In the genomic region with DNA sequence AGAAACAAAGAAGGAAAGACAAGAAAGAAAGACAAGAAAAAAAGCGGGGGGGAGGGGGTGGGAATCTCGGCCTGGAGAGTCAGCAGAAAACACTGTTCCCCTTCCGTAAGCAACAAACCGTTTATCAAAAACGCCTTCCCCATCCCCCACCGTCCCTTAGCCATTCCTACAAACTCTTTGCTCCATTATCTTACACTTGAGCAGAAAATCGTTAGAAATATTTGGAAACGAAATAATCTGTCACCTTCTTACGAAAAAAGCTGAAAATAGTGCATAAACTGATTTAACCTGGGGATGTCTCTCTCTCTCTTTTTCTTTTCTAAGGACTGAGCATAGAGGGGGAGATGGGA, we compare ENCODE assay signal across 11 cellular contexts. TPM values are rescaled to one million over a fixed set of nuclear protein-coding genes. Genes with fewer than 3 reads are reported as not detected.
A peak's percentile ranks its signal among the peaks of the same experiment; 100 is the strongest.
DNase-seq lines count a peak whose midpoint lies in the region; ATAC-seq and TF ChIP-seq lines count a peak whose summit lies in the region.
"Had no signal": no experiment of that assay in that cellular context is flagged by ENCODE, and none has a peak within 500 bp of the region (broad histone marks: within the 10 kb centered on the region; RNA-seq: fewer than 3 reads in every experiment).

No MANE protein-coding gene starts in this region.

- H2BK120ac ChIP-seq in IMR-90 (ENCODE audit: low read depth, low read length): peak overlapping the region; percentile 76

- POLR2A ChIA-PET in CD8-positive, alpha-beta memory T cell (lab: Charles Lee): interaction anchor here (0.7 kb wide), 1 partner anchor 944 kb away, joined by 3 read pairs; no protein-coding TSS in a partner anchor
- POLR2A ChIA-PET in IMR-90 (lab: Charles Lee; ENCODE audit: unreplicated experiment): interaction anchor here (0.9 kb wide), 1 partner anchor 270 kb away, joined by 9 read pairs; no protein-coding TSS in a partner anchor
- POLR2A ChIA-PET in GM10248 (lab: Yijun Ruan, JAX): no interaction called here

- H3K9ac ChIP-seq in IMR-90 (ENCODE audit: low read depth, low read length): peak overlapping the region; percentile 94
- H3K9ac ChIP-seq: parathyroid adenoma had no signal

- H3K23ac ChIP-seq in IMR-90 (ENCODE audit: low read depth, low read length): peak overlapping the region; percentile 88; the same call in 1 of the 2 replicates

- H4K91ac ChIP-seq in IMR-90 (ENCODE audit: insufficient read depth, low read depth, low read length): no peak overlapping the region

- no peak for ATAC-seq in IMR-90 (ENCODE audit: low read depth)

- H3K9me1 ChIP-seq in IMR-90 (ENCODE audit: insufficient read depth, low read length): no peaks in the 10 kb centered on the region; the same call in 1 of the 2 replicates

- TF ChIP-seq CTCF in IMR-90 (conservative IDR thresholded peaks at IDR 0.05; ENCODE audit: low read depth, low read length) (no peak), esophagus muscularis mucosa (IDR thresholded peaks at IDR 0.05) (no peak), progenitor cell of endocrine pancreas (IDR thresholded peaks at IDR 0.05; ENCODE audit: unreplicated experiment) (no peak), GM10248 (IDR thresholded peaks at IDR 0.05; ENCODE audit: control extremely low read depth, extremely low read depth, low read depth, missing control alignments) (no peak)

- peak overlapping the region in 5 of 8 donors; percentile 60 to 96 (median 74) for H3K27ac Mint-ChIP-seq in CD8-positive, alpha-beta memory T cell
- H3K27ac Mint-ChIP-seq in progenitor cell of endocrine pancreas: peak overlapping the region; percentile 73
- H3K27ac Mint-ChIP-seq: activated B cell treated with CpG ODN at 0.5 μM for 24 hours had no signal

- H3K27me3 Mint-ChIP-seq in CD8-positive, alpha-beta memory T cell: peaks cover 0 to 4% of the 10 kb centered on the region in 2 donors
- peaks cover 18% of the 10 kb centered on the region for H3K27me3 Mint-ChIP-seq in progenitor cell of endocrine pancreas

- peaks cover 53 to 67% (median 61%) of the 10 kb centered on the region in 3 donors for H3K4me1 Mint-ChIP-seq in CD8-positive, alpha-beta memory T cell
- H3K4me1 Mint-ChIP-seq in progenitor cell of endocrine pancreas (ENCODE audit: low read depth): peaks cover 41% of the 10 kb centered on the region

- CTCF ChIA-PET in CD8-positive, alpha-beta memory T cell (lab: Charles Lee): no interaction called here
- CTCF ChIA-PET in IMR-90 (lab: Yijun Ruan, JAX) (no interaction called here), GM10248 (lab: Yijun Ruan, JAX) (no interaction called here)

- peak overlapping the region; percentile 90; the same call in 1 of the 2 replicates for H3K4ac ChIP-seq in IMR-90 (ENCODE audit: low read depth, low read length)

- no peak overlapping the region for H2AFZ ChIP-seq in IMR-90 (replicated peaks; ENCODE audit: low read length, poor library complexity)
- H2AFZ ChIP-seq: parathyroid adenoma had no signal

- H3K14ac ChIP-seq in IMR-90 (replicated peaks; ENCODE audit: low read depth, low read length): peak overlapping the region; percentile 64; the same call in 1 of the 2 replicates

- no peaks in the 10 kb centered on the region for H3K36me3 ChIP-seq in CD8-positive, alpha-beta memory T cell (ENCODE audit: insufficient read depth, low read length)
- H3K36me3 ChIP-seq in IMR-90 (ENCODE audit: control insufficient read depth, insufficient read depth, low read length) (peaks cover 8% of the 10 kb centered on the region; the same call in 1 of the 2 replicates), esophagus muscularis mucosa (peaks cover 0 to 13% (median 10%) of the 10 kb centered on the region in 4 donors)

- TF ChIP-seq RAD21 in IMR-90 (IDR thresholded peaks at IDR 0.05; ENCODE audit: low read length): no peak

- no peak overlapping the region for H3K4me3 ChIP-seq in CD8-positive, alpha-beta memory T cell (ENCODE audit: low read length)
- H3K4me3 ChIP-seq in IMR-90 (ENCODE audit: insufficient read depth, low read depth, low read length) (peak overlapping the region; percentile 66), esophagus muscularis mucosa (peak overlapping the region; percentile 53 to 98 (median 96))

- no TSS peak for BruUV-seq in IMR-90 (replicated peaks; lab: Mats Ljungman, UMichigan)

- H3K4me1 ChIP-seq in CD8-positive, alpha-beta memory T cell (ENCODE audit: insufficient read depth, low read length): peaks cover 33% of the 10 kb centered on the region
- H3K4me1 ChIP-seq in IMR-90 (ENCODE audit: control insufficient read depth, insufficient read depth, low read length) (peaks cover 10% of the 10 kb centered on the region), esophagus muscularis mucosa (peaks cover 43 to 80% (median 73%) of the 10 kb centered on the region in 4 donors)

- DNase-seq in CD8-positive, alpha-beta memory T cell: no peak
- DNase-seq in IMR-90: peak; percentile 54
- DNase-seq in esophagus muscularis mucosa (ENCODE audit: extremely low spot score): peak; percentile 68
- DNase-seq in progenitor cell of endocrine pancreas (ENCODE audit: low spot score, unreplicated experiment): no peak
- no peak for DNase-seq in cortex of kidney (lab: John Stamatoyannopoulos, UW)
- no peak for DNase-seq in COLO829 (ENCODE audit: low spot score)
- no peak for DNase-seq in GM10248 (ENCODE audit: extremely low spot score)
- no peak for DNase-seq in AG08396 (ENCODE audit: low spot score)
- DNase-seq: activated B cell treated with CpG ODN at 0.5 μM for 24 hours, Karpas-422 had no signal

- TF ChIP-seq EP300 in esophagus muscularis mucosa (IDR thresholded peaks at IDR 0.05): no peak

- H3K4me3 Mint-ChIP-seq in CD8-positive, alpha-beta memory T cell: peak overlapping the region in 6 of 7 donors; percentile 7 to 100 (median 52)
- H3K4me3 Mint-ChIP-seq in progenitor cell of endocrine pancreas (ENCODE audit: low read depth): peak overlapping the region; percentile 72

- no peaks in the 10 kb centered on the region; the same call in none of the 2 replicates for H4K20me1 ChIP-seq in IMR-90 (ENCODE audit: insufficient read depth, low read length)

- H2BK5ac ChIP-seq in IMR-90 (ENCODE audit: low read depth, low read length, poor library complexity, severe bottlenecking): peak overlapping the region; percentile 69

- H3K27me3 ChIP-seq in CD8-positive, alpha-beta memory T cell (ENCODE audit: insufficient read depth, low read length, poor library complexity, severe bottlenecking): no peaks in the 10 kb centered on the region
- H3K27me3 ChIP-seq in IMR-90 (ENCODE audit: control insufficient read depth, insufficient read depth, low read length) (no peaks in the 10 kb centered on the region), esophagus muscularis mucosa (no peaks in the 10 kb centered on the region)

- H4K5ac ChIP-seq in IMR-90 (ENCODE audit: low read depth, low read length): no peak overlapping the region; the same call in 1 of the 2 replicates

- no peak overlapping the region for H3K18ac ChIP-seq in IMR-90 (ENCODE audit: low read depth, low read length)

- peak overlapping the region; percentile 24 to 59; a peak in 2 of 4 replicates for H4K8ac ChIP-seq in IMR-90 (ENCODE audit: low read depth in 2 of 2, low read length in 2 of 2)

- H2AK5ac ChIP-seq in IMR-90 (ENCODE audit: low read depth, low read length): peak overlapping the region; percentile 15; the same call in 1 of the 2 replicates

- dilution Hi-C loops in IMR-90 (cut with HindIII; ENCODE audit: low sequenced_read_pairs, unreplicated experiment): no loop called here

- H3K27ac ChIP-seq in CD8-positive, alpha-beta memory T cell (ENCODE audit: low read depth, low read length): peak overlapping the region; percentile 31
- H3K27ac ChIP-seq in IMR-90 (ENCODE audit: insufficient read depth, low read length): peak overlapping the region; percentile 97
- H3K27ac ChIP-seq in esophagus muscularis mucosa (replicated peaks in 1 of 4): peak overlapping the region; percentile 97 to 100 (median 98)
- H3K27ac ChIP-seq: parathyroid adenoma had no signal

- TF ChIP-seq POLR2A in IMR-90 (IDR thresholded peaks at IDR 0.05; ENCODE audit: low read depth, low read length) (no peak), esophagus muscularis mucosa (IDR thresholded peaks at IDR 0.05; ENCODE audit: low read depth) (no peak)

- H2AK9ac ChIP-seq in IMR-90 (replicated peaks; ENCODE audit: low read depth, low read length, poor library complexity): no peak overlapping the region

- peaks cover 1 to 33% (median 4%) of the 10 kb centered on the region in 3 donors for H3K36me3 Mint-ChIP-seq in CD8-positive, alpha-beta memory T cell
- peaks cover 8% of the 10 kb centered on the region for H3K36me3 Mint-ChIP-seq in progenitor cell of endocrine pancreas (ENCODE audit: insufficient read depth)

- H3K4me2 ChIP-seq in IMR-90 (ENCODE audit: low read depth, low read length): peak overlapping the region; percentile 98

- in situ Hi-C loops in IMR-90 (cut with MboI; ENCODE audit: low sequenced_read_pairs): loop anchor here (5.0 to 25.0 kb wide), 2 partner anchors 277 to 1157 kb away; no protein-coding TSS in a partner anchor

- peaks cover 15 to 41% of the 10 kb centered on the region in 2 experiments for H3K79me1 ChIP-seq in IMR-90 (ENCODE audit: low read depth in 1 of 2, low read length in 2 of 2)

- H2BK15ac ChIP-seq in IMR-90 (ENCODE audit: low read depth, low read length): no peak overlapping the region

- no peak overlapping the region for H2BK20ac ChIP-seq in IMR-90 (ENCODE audit: low read depth, low read length)

- 0% methylated on average over 1 of the region's 9 CpGs; no CpG with 5 or more reads in 1 of the 2 experiments for WGBS in IMR-90 (ENCODE audit: extremely low coverage in 2 of 2, insufficient read length in 1 of 2), 2 experiments
- 43% methylated on average over 9 of the region's 9 CpGs for WGBS in esophagus muscularis mucosa

- H3K9me3 ChIP-seq in CD8-positive, alpha-beta memory T cell (ENCODE audit: low read length): no peaks in the 10 kb centered on the region
- H3K9me3 ChIP-seq in IMR-90 (ENCODE audit: control insufficient read depth, insufficient read depth, low read length) (no peaks in the 10 kb centered on the region), esophagus muscularis mucosa (no peaks in the 10 kb centered on the region)

- intact Hi-C loops in IMR-90 (cut with micrococcal nuclease) (loop anchor here (2.0 to 10.0 kb wide), 6 partner anchors 41 to 1142 kb away; no protein-coding TSS in a partner anchor), esophagus muscularis mucosa (cut with DNase I) (loop anchor here (10.0 kb wide), 1 partner anchor 269 kb away; no protein-coding TSS in a partner anchor)

- peaks cover 0 to 1% (median 0%) of the 10 kb centered on the region in 5 donors for H3K9me3 Mint-ChIP-seq in CD8-positive, alpha-beta memory T cell
- no peaks in the 10 kb centered on the region for H3K9me3 Mint-ChIP-seq in progenitor cell of endocrine pancreas (ENCODE audit: low read depth)
- H3K9me3 Mint-ChIP-seq: activated B cell treated with CpG ODN at 0.5 μM for 24 hours had no signal

- H3K56ac ChIP-seq in IMR-90 (ENCODE audit: extremely low read depth, insufficient read depth, low read length): no peak overlapping the region; the same call in 1 of the 2 replicates

RNA-seq across cellular contexts. Expression of a gene that starts 3.2 kb away (rescaled TPM):
- 10 to 100 TPM; 25.8 to 26.3 TPM for total RNA-seq in CD8-positive, alpha-beta memory T cell
- polyA plus RNA-seq in CD8-positive, alpha-beta memory T cell: 20.3 TPM
- 16.1 and 16.9 TPM in 2 replicates for total RNA-seq in IMR-90 (2012; rRNA removed)
- polyA plus RNA-seq in IMR-90 (2012; rRNA removed): 24.6 and 26.4 TPM in 2 replicates
- polyA plus RNA-seq in IMR-90 (2012; cell fraction: cytosol; rRNA removed): 8.9 and 21.0 TPM in 2 replicates
- polyA plus RNA-seq in IMR-90 (2012; cell fraction: nucleus; rRNA removed; ENCODE audit: low replicate concordance): 22.4 and 44.0 TPM in 2 replicates
- 10 to 100 TPM in 3 of 4 donors, 1 to 10 TPM in 1; 9.6 to 27.5 (median 20.1) TPM for total RNA-seq in esophagus muscularis mucosa
- total RNA-seq in progenitor cell of endocrine pancreas: 35.2 and 36.8 TPM in 2 replicates

RNA-seq across cellular contexts. Expression of a gene that starts 4.9 kb away (rescaled TPM):
- total RNA-seq in CD8-positive, alpha-beta memory T cell: 10 to 100 TPM; 17.9 to 18.6 TPM
- polyA plus RNA-seq in CD8-positive, alpha-beta memory T cell: 9.0 TPM
- total RNA-seq in IMR-90 (2012; rRNA removed): 9.2 and 10.0 TPM in 2 replicates
- 6.4 and 7.1 TPM in 2 replicates for polyA plus RNA-seq in IMR-90 (2012; rRNA removed)
- polyA plus RNA-seq in IMR-90 (2012; cell fraction: cytosol; rRNA removed): 2.8 and 4.6 TPM in 2 replicates
- 4.5 and 4.9 TPM in 2 replicates for polyA plus RNA-seq in IMR-90 (2012; cell fraction: nucleus; rRNA removed; ENCODE audit: low replicate concordance)
- total RNA-seq in esophagus muscularis mucosa: 10 to 100 TPM; 17.9 to 41.7 (median 32.2) TPM
- total RNA-seq in progenitor cell of endocrine pancreas: 16.9 and 17.1 TPM in 2 replicates

Comparison
In these comparisons a context has a peak if more than half of its experiments do, and no peak if none do; other contexts are left out.
1. DNase-seq: peak in IMR-90 (single experiment) and esophagus muscularis mucosa (single experiment); none in CD8-positive, alpha-beta memory T cell (0 of 5), progenitor cell of endocrine pancreas (single experiment), cortex of kidney (single experiment), COLO829 (single experiment), GM10248 (single experiment) and AG08396 (single experiment).
2. H3K27ac ChIP-seq: peak in every context shown above with its lines; median percentile 98 in esophagus muscularis mucosa; 97 in IMR-90; 31 in CD8-positive, alpha-beta memory T cell.